9 cellular contexts compared by ENCODE assay signal in genomic region chr5:35859101-35859661, GRCh38. TPM values are rescaled to one million over a fixed set of nuclear protein-coding genes. Genes with fewer than 3 reads are reported as not detected.
DNase-seq lines count a peak whose midpoint lies in the region; ATAC-seq lines count a peak whose summit lies in the region.
"Had no signal": no experiment of that assay in that cellular context is flagged by ENCODE, and none has a peak within 500 bp of the region (broad histone marks: within the 10 kb centered on the region; RNA-seq: fewer than 3 reads in every experiment).

No MANE protein-coding gene starts in this region.

- POLR2A ChIA-PET in activated CD8-positive, alpha-beta T cell treated with anti-CD3 and anti-CD28 coated beads, Interleukin-2, amount 10 ng/mL, durations not matched to agents 7 days and 5 days (lab: Charles Lee) = interaction anchor here (0.7 to 4.1 kb wide), 18 partner anchors 9 to 79 kb away, joined by 3 to 30 read pairs (median 4); no protein-coding TSS in a partner anchor

- peaks cover 62% of the 10 kb centered on the region for H3K36me3 Mint-ChIP-seq in activated CD8-positive, alpha-beta T cell treated with anti-CD3 and anti-CD28 coated beads, Interleukin-2, amount 10 ng/mL, durations not matched to agents 7 days and 5 days (ENCODE audit: low read depth)

- CTCF ChIA-PET in activated CD8-positive, alpha-beta T cell treated with anti-CD3 and anti-CD28 coated beads, Interleukin-2, amount 10 ng/mL, durations not matched to agents 7 days and 5 days (lab: Charles Lee) = interaction anchor here (0.8 to 5.6 kb wide), 20 partner anchors 14 to 242 kb away, joined by 3 to 62 read pairs (median 5); partner anchors contain the start of gene SPEF2

- peak overlapping the region; percentile 73 for H3K4me3 Mint-ChIP-seq in activated CD8-positive, alpha-beta T cell treated with anti-CD3 and anti-CD28 coated beads, Interleukin-2, amount 10 ng/mL, durations not matched to agents 7 days and 5 days

- DNase-seq in A172 (ENCODE audit: low spot score) (peak; percentile 93), HS-27A (ENCODE audit: low read depth) (peak; percentile 82), lung microvascular endothelial cell (ENCODE audit: low read depth in 2 of 2) (peak; percentile 15 to 54), NCI-H1105 (lab: John Stamatoyannopoulos, UW) (no peak), NCI-H2107 treated with DMSO at 0.1 percent for 48 hours (lab: John Stamatoyannopoulos, UW; ENCODE audit: unreplicated experiment) (no peak), NCI-H446 treated with DMSO at 0.1 percent for 48 hours (lab: John Stamatoyannopoulos, UW) (no peak)
- no peak for DNase-seq in activated CD8-positive, alpha-beta T cell treated with anti-CD3 and anti-CD28 coated beads, Interleukin-2, amount 10 ng/mL, durations not matched to agents 7 days and 5 days
- DNase-seq: right lobe of liver had no signal

- H3K27ac Mint-ChIP-seq in activated CD8-positive, alpha-beta T cell treated with anti-CD3 and anti-CD28 coated beads, Interleukin-2, amount 10 ng/mL, durations not matched to agents 7 days and 5 days = peak overlapping the region; percentile 60

- H3K9me3 Mint-ChIP-seq in activated CD8-positive, alpha-beta T cell treated with anti-CD3 and anti-CD28 coated beads, Interleukin-2, amount 10 ng/mL, durations not matched to agents 7 days and 5 days (ENCODE audit: insufficient read depth) = peaks cover 4% of the 10 kb centered on the region

- peak; percentile 37 for ATAC-seq in activated CD8-positive, alpha-beta T cell treated with anti-CD3 and anti-CD28 coated beads, Interleukin-2, amount 10 ng/mL, durations not matched to agents 7 days and 5 days
- no peak for ATAC-seq in GM19452 (IDR thresholded peaks at IDR 0.05; ENCODE audit: unreplicated experiment)
- ATAC-seq: right lobe of liver had no signal

- peaks cover 85% of the 10 kb centered on the region for H3K4me1 Mint-ChIP-seq in activated CD8-positive, alpha-beta T cell treated with anti-CD3 and anti-CD28 coated beads, Interleukin-2, amount 10 ng/mL, durations not matched to agents 7 days and 5 days (ENCODE audit: low read depth)

- no peaks in the 10 kb centered on the region for H3K27me3 Mint-ChIP-seq in activated CD8-positive, alpha-beta T cell treated with anti-CD3 and anti-CD28 coated beads, Interleukin-2, amount 10 ng/mL, durations not matched to agents 7 days and 5 days (ENCODE audit: low read depth)

RNA-seq across cellular contexts. Expression of gene IL7R, which starts 2.5 kb away (rescaled TPM):
- total RNA-seq in A172 (2014; rRNA removed; shearing (Covaris generic)) = 114 and 160 TPM in 2 replicates
- total RNA-seq in activated CD8-positive, alpha-beta T cell treated with anti-CD3 and anti-CD28 coated beads, Interleukin-2, amount 10 ng/mL, durations not matched to agents 7 days and 5 days = 10 to 100 TPM; 45.4 to 48.4 TPM
- under 0.01 and 1.3 TPM in 2 replicates for total RNA-seq in lung microvascular endothelial cell

Comparison
In these comparisons a context has a peak if more than half of its experiments do, and no peak if none do; other contexts are left out.
1. DNase-seq: peak in A172 (single experiment), HS-27A (single experiment) and lung microvascular endothelial cell (2 of 2); none in activated CD8-positive, alpha-beta T cell treated with anti-CD3 and anti-CD28 coated beads, Interleukin-2, amount 10 ng/mL, durations not matched to agents 7 days and 5 days (single experiment), NCI-H1105 (single experiment), NCI-H2107 treated with DMSO at 0.1 percent for 48 hours (single experiment) and NCI-H446 treated with DMSO at 0.1 percent for 48 hours (single experiment).
2. RNA of gene IL7R, which starts 2.5 kb away (total RNA-seq): 114 to 160 TPM in A172 and 45.4 to 48.4 TPM in activated CD8-positive, alpha-beta T cell treated with anti-CD3 and anti-CD28 coated beads, Interleukin-2, amount 10 ng/mL, durations not matched to agents 7 days and 5 days; under 0.01 to 1.3 TPM in lung microvascular endothelial cell; every median in the first group is over 10 times any median in the second.